ENCODE assay signal across 20 cellular contexts in genomic region chr13:101711307-101712025, GRCh38.
DNase-seq lines count a peak whose midpoint lies in the region; ATAC-seq, FAIRE-seq and TF ChIP-seq lines count a peak whose summit lies in the region.
"Had no signal": no experiment of that assay in that cellular context is flagged by ENCODE, and none has a peak within 500 bp of the region (broad histone marks: within the 10 kb centered on the region; RNA-seq: fewer than 3 reads in every experiment).

No MANE protein-coding gene starts in this region.

- no peak overlapping the region for H3K9ac ChIP-seq in GM12878 (ENCODE audit: control insufficient read depth, insufficient read depth, low read length)
- H3K9ac ChIP-seq in mammary epithelial cell (ENCODE audit: insufficient read depth, low read length): no peak overlapping the region

- BruUV-seq in GM12878 (replicated peaks; lab: Mats Ljungman, UMichigan) (no TSS peak), mammary epithelial cell (replicated peaks; lab: Mats Ljungman, UMichigan) (no TSS peak)

- TF ChIP-seq POLR2A in GM12878 (IDR thresholded peaks at IDR 0.05; ENCODE audit: low read depth, low read length): no peak

- H3K4me1 ChIP-seq in GM12878 (ENCODE audit: control insufficient read depth, insufficient read depth, low read length) (no peaks in the 10 kb centered on the region), right cardiac atrium (ENCODE audit: control insufficient read depth, insufficient read depth, low read length) (no peaks in the 10 kb centered on the region), mammary epithelial cell (ENCODE audit: insufficient read depth, low read length) (peaks cover 9% of the 10 kb centered on the region)

- POLR2A ChIA-PET in GM12878 (lab: Charles Lee): no interaction called here

- H3K4me3 ChIP-seq in GM12878 (no peak overlapping the region), right cardiac atrium (ENCODE audit: low read length) (no peak overlapping the region), mammary epithelial cell (replicated peaks in 1 of 3; ENCODE audit: insufficient read depth in 1 of 3, low read depth in 2 of 3, low read length in 3 of 3) (no peak overlapping the region)
- H3K4me3 ChIP-seq: MG63 had no signal

- H3K27ac Mint-ChIP-seq in stimulated activated effector memory CD8-positive, alpha-beta T cell treated with anti-CD3 and anti-CD28 coated beads, Interleukin-12 subunit alpha, Interleukin-12 subunit beta, amount 100 ng/mL, for 72 hours: no peak overlapping the region
- H3K27ac Mint-ChIP-seq: CD4-positive, CD25-positive, alpha-beta regulatory T cell had no signal

- H3K4me3 Mint-ChIP-seq in stimulated activated effector memory CD8-positive, alpha-beta T cell treated with anti-CD3 and anti-CD28 coated beads, Interleukin-12 subunit alpha, Interleukin-12 subunit beta, amount 100 ng/mL, for 72 hours: no peak overlapping the region
- H3K4me3 Mint-ChIP-seq: CD4-positive, CD25-positive, alpha-beta regulatory T cell had no signal

- H2AFZ ChIP-seq in GM12878 (ENCODE audit: control insufficient read depth, low read depth, low read length) (no peak overlapping the region), mammary epithelial cell (ENCODE audit: low read depth, low read length) (no peak overlapping the region)

- H4K20me1 ChIP-seq in GM12878 (ENCODE audit: control insufficient read depth, insufficient read depth) (no peaks in the 10 kb centered on the region), mammary epithelial cell (ENCODE audit: insufficient read depth, low read length) (no peaks in the 10 kb centered on the region)

- no peaks in the 10 kb centered on the region for H3K36me3 ChIP-seq in GM12878 (ENCODE audit: control insufficient read depth in 2 of 2, insufficient read depth in 2 of 2, low read length in 1 of 2)
- no peaks in the 10 kb centered on the region for H3K36me3 ChIP-seq in mammary epithelial cell (ENCODE audit: insufficient read depth, low read length)
- H3K36me3 ChIP-seq: MG63 had no signal

- TF ChIP-seq CTCF in GM12878 (IDR thresholded peaks at IDR 0.05 in 2 of 3, conservative IDR thresholded peaks at IDR 0.05 in 1 of 3; ENCODE audit: control insufficient read depth in 2 of 3, extremely low read depth in 1 of 3, insufficient read depth in 1 of 3, low read depth in 3 of 3, low read length in 3 of 3) (no peak), mammary epithelial cell (conservative IDR thresholded peaks at IDR 0.05 in 1 of 2, IDR thresholded peaks at IDR 0.05 in 1 of 2; ENCODE audit: extremely low read depth in 1 of 2, insufficient read depth in 1 of 2, low read depth in 1 of 2, low read length in 2 of 2) (no peak)

- intact Hi-C loops in Right ventricle myocardium inferior (cut with DNase I) (no loop called here), cardiac septum (cut with DNase I) (no loop called here), GM12878 (cut with micrococcal nuclease; ENCODE audit: unreplicated experiment) (no loop called here), right cardiac atrium (cut with DNase I) (no loop called here), mammary epithelial cell (cut with micrococcal nuclease) (no loop called here)

- SMC1A ChIA-PET in GM12878 (lab: Charles Lee; ENCODE audit: uncharacterized antibody, unreplicated experiment): interaction anchor here (1.0 to 2.4 kb wide), 7 partner anchors 16 to 182 kb away, joined by 3 to 8 read pairs (median 3); no protein-coding TSS in a partner anchor

- RAD21 ChIA-PET in GM12878 (lab: Charles Lee; ENCODE audit: unreplicated experiment): no interaction called here

- no peaks in the 10 kb centered on the region for H3K36me3 Mint-ChIP-seq in stimulated activated effector memory CD8-positive, alpha-beta T cell treated with anti-CD3 and anti-CD28 coated beads, Interleukin-12 subunit alpha, Interleukin-12 subunit beta, amount 100 ng/mL, for 72 hours
- H3K36me3 Mint-ChIP-seq: CD4-positive, CD25-positive, alpha-beta regulatory T cell had no signal

- H3K27me3 ChIP-seq in GM12878 (replicated peaks in 1 of 2; ENCODE audit: control insufficient read depth in 2 of 2, insufficient read depth in 2 of 2, low read length in 1 of 2) (no peaks in the 10 kb centered on the region), right cardiac atrium (ENCODE audit: control insufficient read depth, insufficient read depth) (no peaks in the 10 kb centered on the region), mammary epithelial cell (ENCODE audit: insufficient read depth, low read length) (peaks cover 14% of the 10 kb centered on the region)
- H3K27me3 ChIP-seq: MG63 had no signal

- H3K27ac ChIP-seq in GM12878 (ENCODE audit: control insufficient read depth, insufficient read depth) (no peak overlapping the region), right cardiac atrium (ENCODE audit: low read length) (no peak overlapping the region), mammary epithelial cell (ENCODE audit: insufficient read depth, low read depth, low read length) (no peak overlapping the region)

- 3% methylated on average over 2 of the region's 2 CpGs for WGBS in GM12878 (ENCODE audit: insufficient coverage, insufficient replicate concordance, low lambda C conversion rate, missing lambda C conversion rate)
- WGBS in right cardiac atrium: 86% methylated on average over 2 of the region's 2 CpGs
- WGBS in mammary epithelial cell (ENCODE audit: low coverage, missing lambda C conversion rate): 71% methylated on average over 2 of the region's 2 CpGs

- ATAC-seq in Right ventricle myocardium inferior (peak; percentile 91), GM12878 (peak; percentile 35), right cardiac atrium (peak in 1 of 2 donors; percentile 64)
- ATAC-seq in stimulated activated effector memory CD8-positive, alpha-beta T cell treated with anti-CD3 and anti-CD28 coated beads, Interleukin-12 subunit alpha, Interleukin-12 subunit beta, amount 100 ng/mL, for 72 hours: peak; percentile 63

- TF ChIP-seq RAD21 in GM12878 (IDR thresholded peaks at IDR 0.05; ENCODE audit: insufficient read depth, low read depth, low read length): no peak

- H3K4me2 ChIP-seq in GM12878 (ENCODE audit: control insufficient read depth, insufficient read depth) (no peak overlapping the region), mammary epithelial cell (ENCODE audit: insufficient read depth, low read depth, low read length) (no peak overlapping the region)

- TF ChIP-seq EP300 in GM12878 (IDR thresholded peaks at IDR 0.05; ENCODE audit: borderline replicate concordance in 1 of 2, control insufficient read depth in 1 of 2, low read depth in 2 of 2, low read length in 2 of 2): no peak

- no peak for FAIRE-seq in GM12878 (lab: Jason Lieb, UNC)

- in situ Hi-C loops in GM12878 (cut with MboI) (no loop called here), mammary epithelial cell (cut with MboI; ENCODE audit: low sequenced_read_pairs in 2 of 2) (no loop called here)

- H3K4me1 Mint-ChIP-seq in stimulated activated effector memory CD8-positive, alpha-beta T cell treated with anti-CD3 and anti-CD28 coated beads, Interleukin-12 subunit alpha, Interleukin-12 subunit beta, amount 100 ng/mL, for 72 hours: peaks cover 7% of the 10 kb centered on the region

- H3K79me2 ChIP-seq in GM12878 (ENCODE audit: control insufficient read depth, insufficient read depth, low read length) (no peaks in the 10 kb centered on the region), mammary epithelial cell (ENCODE audit: insufficient read depth, low read length) (no peaks in the 10 kb centered on the region)

- H3K9me3 ChIP-seq in GM12878 (replicated peaks; ENCODE audit: control insufficient read depth, insufficient read depth, low read length) (no peaks in the 10 kb centered on the region), right cardiac atrium (ENCODE audit: control insufficient read depth, low read length) (no peaks in the 10 kb centered on the region), mammary epithelial cell (replicated peaks; ENCODE audit: insufficient read depth, low read length) (no peaks in the 10 kb centered on the region)
- H3K9me3 ChIP-seq: MG63 had no signal

- no peaks in the 10 kb centered on the region for H3K9me3 Mint-ChIP-seq in stimulated activated effector memory CD8-positive, alpha-beta T cell treated with anti-CD3 and anti-CD28 coated beads, Interleukin-12 subunit alpha, Interleukin-12 subunit beta, amount 100 ng/mL, for 72 hours

- dilution Hi-C loops in mammary epithelial cell (cut with HindIII; ENCODE audit: low sequenced_read_pairs): no loop called here

- DNase-seq in Right ventricle myocardium inferior (ENCODE audit: missing footprints) (no peak), cardiac septum (ENCODE audit: low spot score) (no peak), GM12878 (ENCODE audit: low read depth, low spot score) (no peak), right cardiac atrium (peak in 2 of 3 donors; percentile 19 to 50), mammary epithelial cell (no peak), mesenteric fat pad (ENCODE audit: low spot score) (no peak)
- DNase-seq in stimulated activated effector memory CD8-positive, alpha-beta T cell treated with anti-CD3 and anti-CD28 coated beads, Interleukin-12 subunit alpha, Interleukin-12 subunit beta, amount 100 ng/mL, for 72 hours (ENCODE audit: low spot score in 2 of 2): no peak
- no peak for DNase-seq in stimulated activated CD4-positive, alpha-beta T cell treated with anti-CD3 and anti-CD28 coated beads, Interleukin-4, amount 100 ng/mL, for 1 hour
- DNase-seq: CD4-positive, CD25-positive, alpha-beta regulatory T cell; DMS153; DND-41; H7; KBM-7; MG63; NCI-H2029; NCI-H226; NCI-H510A; NCI-H774; RPMI8226; SHP77 treated with DMSO at 0.1 percent for 48 hours had no signal

- CTCF ChIA-PET in GM12878 (lab: Yijun Ruan, JAX): interaction anchor here (0.9 to 1.5 kb wide), 2 partner anchors 11 to 47 kb away, joined by 3 to 5 read pairs; no protein-coding TSS in a partner anchor
- CTCF ChIA-PET in mammary epithelial cell (lab: Charles Lee; ENCODE audit: low non-redundant PET): no interaction called here

TF ChIP-seq in GM12878, 131 proteins besides CTCF, POLR2A, EP300 and RAD21:
- TF ChIP-seq ATF7 (IDR thresholded peaks at IDR 0.05; ENCODE audit: low read depth) (no peak), IKZF2 (IDR thresholded peaks at IDR 0.05) (no peak), CHD1 (IDR thresholded peaks at IDR 0.05; ENCODE audit: low read depth, low read length) (no peak), MXI1 (IDR thresholded peaks at IDR 0.05; ENCODE audit: low read depth, low read length) (no peak), NR2C2 (IDR thresholded peaks at IDR 0.05; ENCODE audit: borderline replicate concordance, control insufficient read depth, insufficient read length, low read depth) (no peak), DPF2 (IDR thresholded peaks at IDR 0.05) (no peak)
TF ChIP-seq in GM12878: peak in this region for 0.

Comparison
In these comparisons a context has a peak if more than half of its experiments do, and no peak if none do; other contexts are left out.
1. DNase-seq: peak in right cardiac atrium (2 of 3); none in Right ventricle myocardium inferior (single experiment), cardiac septum (single experiment), GM12878 (single experiment), stimulated activated effector memory CD8-positive, alpha-beta T cell treated with anti-CD3 and anti-CD28 coated beads, Interleukin-12 subunit alpha, Interleukin-12 subunit beta, amount 100 ng/mL, for 72 hours (0 of 2), mammary epithelial cell (single experiment), mesenteric fat pad (single experiment) and stimulated activated CD4-positive, alpha-beta T cell treated with anti-CD3 and anti-CD28 coated beads, Interleukin-4, amount 100 ng/mL, for 1 hour (single experiment).